In the genomic region with DNA sequence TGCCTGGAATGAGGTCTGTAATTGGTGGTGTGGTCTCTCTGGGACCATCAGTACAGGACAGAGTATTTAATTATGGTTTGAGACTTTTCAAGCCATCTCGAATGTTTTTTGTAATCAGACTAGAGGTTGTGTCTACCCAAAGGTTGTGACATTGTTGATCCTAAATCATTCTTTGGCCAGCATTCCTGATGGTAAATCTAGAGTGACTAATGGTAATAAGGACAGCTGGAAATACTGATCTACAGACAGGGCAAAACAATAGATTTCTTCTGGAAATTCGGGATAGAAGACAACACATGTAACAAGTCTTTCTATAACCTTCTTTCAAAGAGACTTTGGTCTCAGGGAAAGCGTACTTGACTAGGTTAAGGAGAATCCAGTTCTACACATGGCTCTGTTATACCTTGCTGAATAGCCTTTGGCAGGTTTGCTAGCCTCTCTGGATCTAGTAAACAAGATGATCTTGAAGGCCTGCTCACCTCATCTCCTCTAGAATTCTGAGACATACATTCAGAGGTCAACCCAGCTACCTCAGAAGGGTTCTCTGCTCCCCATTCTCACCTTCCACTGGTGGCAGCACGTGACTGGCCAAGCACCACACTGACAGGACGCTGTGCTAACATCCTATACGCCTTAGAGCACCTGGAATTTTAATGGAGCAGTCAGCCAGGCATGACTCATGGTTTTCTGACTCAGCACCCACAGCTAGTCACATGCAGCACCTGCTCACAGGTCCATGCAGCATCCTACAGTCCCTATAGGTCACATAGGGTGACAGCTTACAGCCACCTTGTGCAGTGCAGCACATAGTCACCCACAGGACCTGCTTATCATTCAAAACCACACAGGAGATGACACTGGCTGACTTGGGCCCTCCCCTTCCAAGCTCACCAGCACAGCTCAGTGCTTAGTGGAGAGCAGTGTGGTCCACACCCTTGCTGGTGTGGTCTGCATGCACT, we compare ENCODE assay signal across 10 cellular contexts. TPM values are rescaled to one million over a fixed set of nuclear protein-coding genes. Genes with fewer than 3 reads are reported as not detected.
DNase-seq lines count a peak whose midpoint lies in the region; ATAC-seq, FAIRE-seq and TF ChIP-seq lines count a peak whose summit lies in the region.
"Had no signal": no experiment of that assay in that cellular context is flagged by ENCODE, and none has a peak within 500 bp of the region (broad histone marks: within the 10 kb centered on the region; RNA-seq: fewer than 3 reads in every experiment).

No MANE protein-coding gene starts in this region.

- no peak overlapping the region for H3K14ac ChIP-seq in neuronal stem cell (ENCODE audit: low read length)

- H3K9me3 ChIP-seq in upper lobe of left lung = no peaks in the 10 kb centered on the region
- peaks cover 3 to 7% of the 10 kb centered on the region in 2 donors for H3K9me3 ChIP-seq in neuronal stem cell (replicated peaks in 1 of 2; ENCODE audit: control insufficient read depth in 2 of 2, insufficient read depth in 1 of 2, low read depth in 1 of 2, low read length in 2 of 2)

- no peak overlapping the region for H2BK12ac ChIP-seq in neuronal stem cell (ENCODE audit: low read length)

- H3K27ac ChIP-seq in upper lobe of left lung (no peak overlapping the region), neuronal stem cell (replicated peaks; ENCODE audit: low read length) (no peak overlapping the region)
- H3K27ac ChIP-seq: heart left ventricle had no signal

- TF ChIP-seq CTCF in upper lobe of left lung (IDR thresholded peaks at IDR 0.05) = no peak

- no peak overlapping the region for H2BK5ac ChIP-seq in neuronal stem cell (ENCODE audit: low read length)

- peaks cover 23 to 25% of the 10 kb centered on the region in 2 donors for H3K4me1 Mint-ChIP-seq in immature natural killer cell

- no peak overlapping the region for H4K8ac ChIP-seq in neuronal stem cell (ENCODE audit: low read depth, low read length)

- H3K36me3 Mint-ChIP-seq in immature natural killer cell = peaks cover 5 to 10% (median 9%) of the 10 kb centered on the region in 3 donors

- no peak overlapping the region for H2AK5ac ChIP-seq in neuronal stem cell (ENCODE audit: low read depth, low read length)

- H3K4ac ChIP-seq in neuronal stem cell (ENCODE audit: low read length) = no peak overlapping the region

- no peak overlapping the region for H3K4me3 ChIP-seq in upper lobe of left lung
- H3K4me3 ChIP-seq in neuronal stem cell (ENCODE audit: low read length in 2 of 2) = no peak overlapping the region
- H3K4me3 ChIP-seq: heart left ventricle had no signal

- WGBS in upper lobe of left lung, 2 donors = 73 to 83% methylated on average over 6 of the region's 6 CpGs
- no CpG with 5 or more reads among the region's 6 CpGs for WGBS in neuronal stem cell (ENCODE audit: extremely low coverage in 2 of 2, insufficient read length in 2 of 2, insufficient replicate concordance in 1 of 2), 2 donors

- TF ChIP-seq POLR2A in upper lobe of left lung (IDR thresholded peaks at IDR 0.05) = no peak
- no peak for TF ChIP-seq POLR2A in GM12891 (IDR thresholded peaks at IDR 0.05; ENCODE audit: low read depth, low read length)

- no peak overlapping the region for H4K91ac ChIP-seq in neuronal stem cell (ENCODE audit: low read depth, low read length, poor library complexity)

- H3K4me1 ChIP-seq in upper lobe of left lung = no peaks in the 10 kb centered on the region
- peaks cover 0 to 3% of the 10 kb centered on the region in 2 donors for H3K4me1 ChIP-seq in neuronal stem cell (ENCODE audit: control insufficient read depth in 2 of 2, insufficient read depth in 1 of 2, low read depth in 1 of 2, low read length in 2 of 2)

- H3K9me3 Mint-ChIP-seq in immature natural killer cell = peaks cover 7 to 15% (median 9%) of the 10 kb centered on the region in 6 donors

- no peaks in the 10 kb centered on the region for H3K79me1 ChIP-seq in neuronal stem cell (ENCODE audit: low read depth, low read length)

- H2BK120ac ChIP-seq in neuronal stem cell (ENCODE audit: low read depth, low read length) = no peak overlapping the region

- H3K36me3 ChIP-seq in upper lobe of left lung = no peaks in the 10 kb centered on the region
- no peaks in the 10 kb centered on the region for H3K36me3 ChIP-seq in neuronal stem cell (replicated peaks in 1 of 2; ENCODE audit: control insufficient read depth in 2 of 2, insufficient read depth in 2 of 2, low read length in 2 of 2)
- H3K36me3 ChIP-seq: heart left ventricle had no signal

- ATAC-seq in upper lobe of left lung (ENCODE audit: low FRiP score in 2 of 2) = peak; percentile 17 to 63

- no peak overlapping the region for H3K18ac ChIP-seq in neuronal stem cell (ENCODE audit: low read length)

- H3K4me3 Mint-ChIP-seq in immature natural killer cell = peak overlapping the region in 4 of 5 donors; percentile 4 to 67 (median 47)

- H2BK15ac ChIP-seq in neuronal stem cell (ENCODE audit: low read length) = no peak overlapping the region

- H3K27ac Mint-ChIP-seq in immature natural killer cell = peak overlapping the region; percentile 74 to 96 (median 82)

- no peak for FAIRE-seq in GM12891 (lab: Jason Lieb, UNC)

- no peak overlapping the region for H3K9ac ChIP-seq in neuronal stem cell (ENCODE audit: low read depth, low read length, poor library complexity)

- no peak overlapping the region for H2AFZ ChIP-seq in neuronal stem cell (ENCODE audit: low read length)

- H3K4me2 ChIP-seq in neuronal stem cell (ENCODE audit: insufficient read depth, low read length, poor library complexity, severe bottlenecking) = no peak overlapping the region

- DNase-seq in activated gamma-delta T cell treated with Interleukin-2 at 50 U/mL for 16 hours (peak; percentile 29), activated gamma-delta T cell (lab: John Stamatoyannopoulos, UW) (no peak), immature natural killer cell (peak; percentile 72 to 83 (median 77)), upper lobe of left lung (no peak), neuronal stem cell (ENCODE audit: low spot score) (no peak), GM12891 (ENCODE audit: insufficient read length, low spot score) (no peak), GM03348 (ENCODE audit: low spot score) (no peak)
- DNase-seq in activated CD4-positive, alpha-beta T cell treated with anti-CD3 and anti-CD28 coated beads for 48 hours = peak; percentile 61
- DNase-seq: activated CD4-positive, CD25-positive, alpha-beta regulatory T cell; heart left ventricle had no signal

- no peak for TF ChIP-seq EP300 in upper lobe of left lung (IDR thresholded peaks at IDR 0.05)

- H3K27me3 ChIP-seq in upper lobe of left lung (no peaks in the 10 kb centered on the region), neuronal stem cell (ENCODE audit: control insufficient read depth in 3 of 3, insufficient read depth in 3 of 3, low read depth in 1 of 3, low read length in 3 of 3) (peaks cover 0 to 2% (median 0%) of the 10 kb centered on the region in 3 experiments)

- H3K27me3 Mint-ChIP-seq in immature natural killer cell (ENCODE audit: low read depth in 3 of 3) = peaks cover 0 to 9% (median 3%) of the 10 kb centered on the region in 3 donors

- no peak overlapping the region for H3K23ac ChIP-seq in neuronal stem cell (ENCODE audit: low read depth, low read length, poor library complexity)

TF ChIP-seq in GM12891, 5 proteins besides CTCF, POLR2A, EP300 and RAD21:
- no peak for TF ChIP-seq TAF1 (IDR thresholded peaks at IDR 0.05; ENCODE audit: low read depth, low read length)
- no peak for TF ChIP-seq POU2F2 (IDR thresholded peaks at IDR 0.05; ENCODE audit: low read depth, low read length)
- no peak for TF ChIP-seq POLR2AphosphoS5 (IDR thresholded peaks at IDR 0.05; ENCODE audit: low read depth, low read length)
- no peak for TF ChIP-seq SPI1 (IDR thresholded peaks at IDR 0.05; ENCODE audit: low read depth, low read length)
- no peak for TF ChIP-seq PAX5 (IDR thresholded peaks at IDR 0.05; ENCODE audit: insufficient read depth, low read length, severe bottlenecking)

RNA-seq across cellular contexts. Expression of gene PLB1, which starts 12.2 kb away (rescaled TPM):
- 1 to 10 TPM in 1 of 3 donors, under 1 TPM in 1, not detected in 1; 0.43 to 1.2 TPM for polyA plus RNA-seq in immature natural killer cell
- 1 to 10 TPM; 3.1 to 9.1 (median 5.4) TPM for total RNA-seq in upper lobe of left lung
- 0.08 TPM for polyA plus RNA-seq in neuronal stem cell (2013, experiment 1 of 2)
- 0.07 TPM for polyA plus RNA-seq in neuronal stem cell (2013, experiment 2 of 2)
- 0.40 TPM for polyA plus RNA-seq in GM12891 (2012; ENCODE audit: low read depth, missing spikeins)

Comparison
In these comparisons a context has a peak if more than half of its experiments do, and no peak if none do; other contexts are left out.
1. DNase-seq: peak in activated gamma-delta T cell treated with Interleukin-2 at 50 U/mL for 16 hours (single experiment), activated CD4-positive, alpha-beta T cell treated with anti-CD3 and anti-CD28 coated beads for 48 hours (single experiment) and immature natural killer cell (3 of 3); none in activated gamma-delta T cell (single experiment), upper lobe of left lung (0 of 2), neuronal stem cell (single experiment), GM12891 (single experiment) and GM03348 (single experiment).